Comparison of ENCODE assay signal across 1 cellular context in the genomic region with DNA sequence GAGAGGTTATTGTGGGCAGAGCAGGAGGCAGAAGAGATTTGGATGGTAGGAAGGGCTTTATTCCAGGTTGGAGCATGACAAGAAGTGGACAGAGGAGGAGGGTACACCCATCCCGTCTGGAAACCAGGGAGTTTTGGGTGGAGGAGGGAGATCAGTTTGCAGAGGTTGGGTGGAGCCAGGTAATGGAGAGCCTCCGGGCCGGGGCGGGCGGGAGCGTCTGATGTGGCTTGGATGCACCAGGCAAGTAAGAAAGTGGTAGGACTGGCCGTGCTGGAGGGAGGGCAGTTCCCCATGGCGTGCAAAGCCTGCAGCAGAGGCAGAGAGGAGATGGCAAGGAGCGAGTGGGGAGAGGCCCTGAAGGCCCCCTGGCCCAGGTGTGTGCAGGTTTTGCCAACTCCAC.
TF ChIP-seq lines count a peak whose summit lies in the region.

No MANE protein-coding gene starts in this region.

TF ChIP-seq in HEK293, 187 proteins besides CTCF, POLR2A, EP300 and RAD21 (continued from another document):
- TF ChIP-seq, protein P1, sequence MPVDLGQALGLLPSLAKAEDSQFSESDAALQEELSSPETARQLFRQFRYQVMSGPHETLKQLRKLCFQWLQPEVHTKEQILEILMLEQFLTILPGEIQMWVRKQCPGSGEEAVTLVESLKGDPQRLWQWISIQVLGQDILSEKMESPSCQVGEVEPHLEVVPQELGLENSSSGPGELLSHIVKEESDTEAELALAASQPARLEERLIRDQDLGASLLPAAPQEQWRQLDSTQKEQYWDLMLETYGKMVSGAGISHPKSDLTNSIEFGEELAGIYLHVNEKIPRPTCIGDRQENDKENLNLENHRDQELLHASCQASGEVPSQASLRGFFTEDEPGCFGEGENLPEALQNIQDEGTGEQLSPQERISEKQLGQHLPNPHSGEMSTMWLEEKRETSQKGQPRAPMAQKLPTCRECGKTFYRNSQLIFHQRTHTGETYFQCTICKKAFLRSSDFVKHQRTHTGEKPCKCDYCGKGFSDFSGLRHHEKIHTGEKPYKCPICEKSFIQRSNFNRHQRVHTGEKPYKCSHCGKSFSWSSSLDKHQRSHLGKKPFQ (tag by site-specific recombination; IDR thresholded peaks at IDR 0.05): no peak
- TF ChIP-seq SP2 (tag by site-specific recombination; IDR thresholded peaks at IDR 0.05) (0 out of 2 replicates have a peak, but pooled peaks have one; percentile 12), ZBTB20 (tag by site-specific recombination; IDR thresholded peaks at IDR 0.05) (no peak), ZNF660 (tag by site-specific recombination; IDR thresholded peaks at IDR 0.05) (no peak), TRIM28 (IDR thresholded peaks at IDR 0.05; ENCODE audit: borderline replicate concordance, low read length) (no peak), ZBTB21 (tag by site-specific recombination; IDR thresholded peaks at IDR 0.05) (no peak), ZNF600 (tag by site-specific recombination; IDR thresholded peaks at IDR 0.05) (peak; percentile 81), ZNF138 (tag by site-specific recombination; IDR thresholded peaks at IDR 0.05; ENCODE audit: borderline replicate concordance) (no peak), ZNF211 (tag by site-specific recombination; IDR thresholded peaks at IDR 0.05; ENCODE audit: low read depth) (no peak), EGR2 (tag by site-specific recombination; IDR thresholded peaks at IDR 0.05; ENCODE audit: low read depth) (peak; percentile 43; the same call in 1 of the 2 replicates), IKZF3 (tag by site-specific recombination; IDR thresholded peaks at IDR 0.05) (no peak), KLF8 (tag by site-specific recombination; IDR thresholded peaks at IDR 0.05) (no peak), ZNF266 (tag by site-specific recombination; IDR thresholded peaks at IDR 0.05; ENCODE audit: low read depth) (no peak), ZNF585B (tag by site-specific recombination; IDR thresholded peaks at IDR 0.05) (no peak), ZNF416 (tag by site-specific recombination; IDR thresholded peaks at IDR 0.05) (no peak), ZBTB1 (tag by site-specific recombination; IDR thresholded peaks at IDR 0.05) (no peak), KLF1 (tag by site-specific recombination; IDR thresholded peaks at IDR 0.05) (peak; percentile 99)
- TF ChIP-seq, protein P2, sequence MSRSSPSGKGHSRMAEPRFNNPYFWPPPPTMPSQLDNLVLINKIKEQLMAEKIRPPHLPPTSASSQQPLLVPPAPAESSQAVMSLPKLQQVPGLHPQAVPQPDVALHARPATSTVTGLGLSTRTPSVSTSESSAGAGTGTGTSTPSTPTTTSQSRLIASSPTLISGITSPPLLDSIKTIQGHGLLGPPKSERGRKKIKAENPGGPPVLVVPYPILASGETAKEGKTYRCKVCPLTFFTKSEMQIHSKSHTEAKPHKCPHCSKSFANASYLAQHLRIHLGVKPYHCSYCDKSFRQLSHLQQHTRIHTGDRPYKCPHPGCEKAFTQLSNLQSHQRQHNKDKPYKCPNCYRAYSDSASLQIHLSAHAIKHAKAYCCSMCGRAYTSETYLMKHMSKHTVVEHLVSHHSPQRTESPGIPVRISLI (tag by site-specific recombination; IDR thresholded peaks at IDR 0.05): no peak
- TF ChIP-seq, protein P3, sequence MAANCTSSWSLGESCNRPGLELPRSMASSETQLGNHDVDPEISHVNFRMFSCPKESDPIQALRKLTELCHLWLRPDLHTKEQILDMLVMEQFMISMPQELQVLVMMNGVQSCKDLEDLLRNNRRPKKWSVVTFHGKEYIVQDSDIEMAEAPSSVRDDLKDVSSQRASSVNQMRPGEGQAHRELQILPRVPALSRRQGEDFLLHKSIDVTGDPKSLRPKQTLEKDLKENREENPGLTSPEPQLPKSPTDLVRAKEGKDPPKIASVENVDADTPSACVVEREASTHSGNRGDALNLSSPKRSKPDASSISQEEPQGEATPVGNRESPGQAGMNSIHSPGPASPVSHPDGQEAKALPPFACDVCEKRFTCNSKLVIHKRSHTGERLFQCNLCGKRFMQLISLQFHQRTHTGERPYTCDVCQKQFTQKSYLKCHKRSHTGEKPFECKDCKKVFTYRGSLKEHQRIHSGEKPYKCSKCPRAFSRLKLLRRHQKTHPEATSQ (tag by site-specific recombination; IDR thresholded peaks at IDR 0.05): no peak
- TF ChIP-seq, protein P4, sequence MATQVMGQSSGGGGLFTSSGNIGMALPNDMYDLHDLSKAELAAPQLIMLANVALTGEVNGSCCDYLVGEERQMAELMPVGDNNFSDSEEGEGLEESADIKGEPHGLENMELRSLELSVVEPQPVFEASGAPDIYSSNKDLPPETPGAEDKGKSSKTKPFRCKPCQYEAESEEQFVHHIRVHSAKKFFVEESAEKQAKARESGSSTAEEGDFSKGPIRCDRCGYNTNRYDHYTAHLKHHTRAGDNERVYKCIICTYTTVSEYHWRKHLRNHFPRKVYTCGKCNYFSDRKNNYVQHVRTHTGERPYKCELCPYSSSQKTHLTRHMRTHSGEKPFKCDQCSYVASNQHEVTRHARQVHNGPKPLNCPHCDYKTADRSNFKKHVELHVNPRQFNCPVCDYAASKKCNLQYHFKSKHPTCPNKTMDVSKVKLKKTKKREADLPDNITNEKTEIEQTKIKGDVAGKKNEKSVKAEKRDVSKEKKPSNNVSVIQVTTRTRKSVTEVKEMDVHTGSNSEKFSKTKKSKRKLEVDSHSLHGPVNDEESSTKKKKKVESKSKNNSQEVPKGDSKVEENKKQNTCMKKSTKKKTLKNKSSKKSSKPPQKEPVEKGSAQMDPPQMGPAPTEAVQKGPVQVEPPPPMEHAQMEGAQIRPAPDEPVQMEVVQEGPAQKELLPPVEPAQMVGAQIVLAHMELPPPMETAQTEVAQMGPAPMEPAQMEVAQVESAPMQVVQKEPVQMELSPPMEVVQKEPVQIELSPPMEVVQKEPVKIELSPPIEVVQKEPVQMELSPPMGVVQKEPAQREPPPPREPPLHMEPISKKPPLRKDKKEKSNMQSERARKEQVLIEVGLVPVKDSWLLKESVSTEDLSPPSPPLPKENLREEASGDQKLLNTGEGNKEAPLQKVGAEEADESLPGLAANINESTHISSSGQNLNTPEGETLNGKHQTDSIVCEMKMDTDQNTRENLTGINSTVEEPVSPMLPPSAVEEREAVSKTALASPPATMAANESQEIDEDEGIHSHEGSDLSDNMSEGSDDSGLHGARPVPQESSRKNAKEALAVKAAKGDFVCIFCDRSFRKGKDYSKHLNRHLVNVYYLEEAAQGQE (tag by site-specific recombination; IDR thresholded peaks at IDR 0.05): no peak
- TF ChIP-seq, protein P5, sequence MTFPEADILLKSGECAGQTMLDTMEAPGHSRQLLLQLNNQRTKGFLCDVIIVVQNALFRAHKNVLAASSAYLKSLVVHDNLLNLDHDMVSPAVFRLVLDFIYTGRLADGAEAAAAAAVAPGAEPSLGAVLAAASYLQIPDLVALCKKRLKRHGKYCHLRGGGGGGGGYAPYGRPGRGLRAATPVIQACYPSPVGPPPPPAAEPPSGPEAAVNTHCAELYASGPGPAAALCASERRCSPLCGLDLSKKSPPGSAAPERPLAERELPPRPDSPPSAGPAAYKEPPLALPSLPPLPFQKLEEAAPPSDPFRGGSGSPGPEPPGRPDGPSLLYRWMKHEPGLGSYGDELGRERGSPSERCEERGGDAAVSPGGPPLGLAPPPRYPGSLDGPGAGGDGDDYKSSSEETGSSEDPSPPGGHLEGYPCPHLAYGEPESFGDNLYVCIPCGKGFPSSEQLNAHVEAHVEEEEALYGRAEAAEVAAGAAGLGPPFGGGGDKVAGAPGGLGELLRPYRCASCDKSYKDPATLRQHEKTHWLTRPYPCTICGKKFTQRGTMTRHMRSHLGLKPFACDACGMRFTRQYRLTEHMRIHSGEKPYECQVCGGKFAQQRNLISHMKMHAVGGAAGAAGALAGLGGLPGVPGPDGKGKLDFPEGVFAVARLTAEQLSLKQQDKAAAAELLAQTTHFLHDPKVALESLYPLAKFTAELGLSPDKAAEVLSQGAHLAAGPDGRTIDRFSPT (tag by site-specific recombination; IDR thresholded peaks at IDR 0.05): 0 out of 2 replicates have a peak, but pooled peaks have one; percentile 6
- TF ChIP-seq, protein P6, sequence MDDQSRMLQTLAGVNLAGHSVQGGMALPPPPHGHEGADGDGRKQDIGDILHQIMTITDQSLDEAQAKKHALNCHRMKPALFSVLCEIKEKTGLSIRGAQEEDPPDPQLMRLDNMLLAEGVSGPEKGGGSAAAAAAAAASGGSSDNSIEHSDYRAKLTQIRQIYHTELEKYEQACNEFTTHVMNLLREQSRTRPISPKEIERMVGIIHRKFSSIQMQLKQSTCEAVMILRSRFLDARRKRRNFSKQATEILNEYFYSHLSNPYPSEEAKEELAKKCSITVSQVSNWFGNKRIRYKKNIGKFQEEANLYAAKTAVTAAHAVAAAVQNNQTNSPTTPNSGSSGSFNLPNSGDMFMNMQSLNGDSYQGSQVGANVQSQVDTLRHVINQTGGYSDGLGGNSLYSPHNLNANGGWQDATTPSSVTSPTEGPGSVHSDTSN (CRISPR knock-in tag; IDR thresholded peaks at IDR 0.05): no peak
- TF ChIP-seq, protein P7, sequence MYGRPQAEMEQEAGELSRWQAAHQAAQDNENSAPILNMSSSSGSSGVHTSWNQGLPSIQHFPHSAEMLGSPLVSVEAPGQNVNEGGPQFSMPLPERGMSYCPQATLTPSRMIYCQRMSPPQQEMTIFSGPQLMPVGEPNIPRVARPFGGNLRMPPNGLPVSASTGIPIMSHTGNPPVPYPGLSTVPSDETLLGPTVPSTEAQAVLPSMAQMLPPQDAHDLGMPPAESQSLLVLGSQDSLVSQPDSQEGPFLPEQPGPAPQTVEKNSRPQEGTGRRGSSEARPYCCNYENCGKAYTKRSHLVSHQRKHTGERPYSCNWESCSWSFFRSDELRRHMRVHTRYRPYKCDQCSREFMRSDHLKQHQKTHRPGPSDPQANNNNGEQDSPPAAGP (tag by site-specific recombination; IDR thresholded peaks at IDR 0.05): 0 out of 2 replicates have a peak, but pooled peaks have one; percentile 32
